Comparison of ENCODE assay signal across 9 cellular contexts in genomic region chr2:45494275-45494977, GRCh38.
DNase-seq lines count a peak whose midpoint lies in the region; ATAC-seq, FAIRE-seq and TF ChIP-seq lines count a peak whose summit lies in the region.
"Had no signal": no experiment of that assay in that cellular context is flagged by ENCODE, and none has a peak within 500 bp of the region (broad histone marks: within the 10 kb centered on the region; RNA-seq: fewer than 3 reads in every experiment).

No MANE protein-coding gene starts in this region.

- no peaks in the 10 kb centered on the region for H3K79me2 ChIP-seq in H1 (ENCODE audit: control insufficient read depth in 1 of 2, insufficient read depth in 2 of 2, low read length in 2 of 2)

- peak; percentile 65 for ATAC-seq in naive thymus-derived CD4-positive, alpha-beta T cell
- ATAC-seq in GM21825 (IDR thresholded peaks at IDR 0.05; ENCODE audit: unreplicated experiment) (no peak), HG02973 (IDR thresholded peaks at IDR 0.05; ENCODE audit: unreplicated experiment) (no peak)

- H3K27me3 Mint-ChIP-seq in naive thymus-derived CD4-positive, alpha-beta T cell = no peaks in the 10 kb centered on the region

- peak in 2 of 3 experiments; percentile 46 to 68; a peak in 2 of 4 replicates for TF ChIP-seq CTCF in H1 (IDR thresholded peaks at IDR 0.05; ENCODE audit: control extremely low read depth in 1 of 3, insufficient read depth in 1 of 3, low read depth in 1 of 3, low read length in 3 of 3)

- TF ChIP-seq POLR2A in H1 (IDR thresholded peaks at IDR 0.05; ENCODE audit: control extremely low read depth in 1 of 2, low read depth in 2 of 2, low read length in 2 of 2) = no peak

- no peak overlapping the region for H2BK15ac ChIP-seq in H1 (ENCODE audit: low read length)

- no peak overlapping the region for H3K18ac ChIP-seq in H1 (ENCODE audit: extremely low read depth, low read length)

- H3K4me3 ChIP-seq in H1 (ENCODE audit: extremely low read depth in 1 of 4, insufficient read depth in 2 of 4, low read depth in 3 of 4, low read length in 4 of 4) = no peak overlapping the region
- H3K4me3 ChIP-seq in naive thymus-derived CD4-positive, alpha-beta T cell (ENCODE audit: low read length) = no peak overlapping the region
- H3K4me3 ChIP-seq: BLaER1 had no signal

- H4K20me1 ChIP-seq in H1 (replicated peaks in 1 of 2; ENCODE audit: control insufficient read depth in 1 of 2, insufficient read depth in 2 of 2, low read length in 2 of 2) = no peaks in the 10 kb centered on the region
- H4K20me1 ChIP-seq: BLaER1 had no signal

- 4% methylated on average over 2 of the region's 2 CpGs; no CpG with 5 or more reads in 1 of the 2 experiments for WGBS in H1 (ENCODE audit: extremely low coverage in 1 of 2, insufficient coverage in 1 of 2, insufficient read length in 1 of 2, insufficient replicate concordance in 2 of 2, low coverage in 1 of 2, low lambda C conversion rate in 2 of 2, missing lambda C conversion rate in 1 of 2), 2 experiments

- DNase-seq in NCI-H524 (lab: John Stamatoyannopoulos, UW) (peak; percentile 7 to 64), NCI-H524 treated with DMSO at 0.1 percent for 48 hours (lab: John Stamatoyannopoulos, UW) (no peak), LHCN-M2 (ENCODE audit: low read depth) (peak; percentile 83), OCI-M1 (lab: John Stamatoyannopoulos, UW) (peak; percentile 63), H1 (ENCODE audit: low read depth in 1 of 2, low spot score in 2 of 2) (no peak)
- peak in 6 of 9 donors; percentile 17 to 46 (median 28) for DNase-seq in naive thymus-derived CD4-positive, alpha-beta T cell

- intact Hi-C loops in naive thymus-derived CD4-positive, alpha-beta T cell (cut with micrococcal nuclease) = loop anchor here (1.0 to 10.0 kb wide), 4 partner anchors 90 to 1450 kb away; no protein-coding TSS in a partner anchor

- no peak overlapping the region for H3K27ac ChIP-seq in H1 (ENCODE audit: low read depth, low read length)
- H3K27ac ChIP-seq in naive thymus-derived CD4-positive, alpha-beta T cell (ENCODE audit: low read depth, low read length) = no peak overlapping the region
- H3K27ac ChIP-seq: BLaER1 had no signal

- no peaks in the 10 kb centered on the region for H3K27me3 ChIP-seq in H1 (replicated peaks in 1 of 4; ENCODE audit: control insufficient read depth in 3 of 4, extremely low read depth in 1 of 4, insufficient read depth in 3 of 4, low read length in 3 of 4)
- H3K27me3 ChIP-seq in naive thymus-derived CD4-positive, alpha-beta T cell (ENCODE audit: control insufficient read depth in 2 of 2, insufficient read depth in 2 of 2, low read length in 2 of 2) = no peaks in the 10 kb centered on the region
- H3K27me3 ChIP-seq: BLaER1 had no signal

- no peak overlapping the region for H2BK12ac ChIP-seq in H1 (ENCODE audit: low read depth, low read length)

- H3K4me2 ChIP-seq in H1 (ENCODE audit: insufficient read depth in 1 of 2, low read depth in 2 of 2, low read length in 2 of 2) = no peak overlapping the region
- H3K4me2 ChIP-seq: BLaER1 had no signal

- TF ChIP-seq EP300 in H1 (IDR thresholded peaks at IDR 0.05; ENCODE audit: borderline replicate concordance in 1 of 2, low read depth in 2 of 2, low read length in 2 of 2) = no peak

- no peak overlapping the region for H4K8ac ChIP-seq in H1 (ENCODE audit: extremely low read depth, insufficient read depth, low read length)

- peaks cover 0 to 3% (median 0%) of the 10 kb centered on the region in 4 experiments; a peak in 2 of 7 replicates for H3K4me1 ChIP-seq in H1 (replicated peaks in 1 of 4; ENCODE audit: control insufficient read depth in 3 of 4, insufficient read depth in 4 of 4, low read length in 3 of 4)
- no peaks in the 10 kb centered on the region for H3K4me1 ChIP-seq in naive thymus-derived CD4-positive, alpha-beta T cell (ENCODE audit: control insufficient read depth in 2 of 2, insufficient read depth in 2 of 2, low read length in 2 of 2)

- H3K14ac ChIP-seq in H1 (ENCODE audit: insufficient read length) = no peak overlapping the region

- no peak overlapping the region for H2AFZ ChIP-seq in H1 (ENCODE audit: low read length)

- no peaks in the 10 kb centered on the region for H3K79me1 ChIP-seq in H1 (ENCODE audit: low read depth, low read length)

- H3K9ac ChIP-seq in H1 (replicated peaks in 1 of 4; ENCODE audit: extremely low read depth in 1 of 4, low read depth in 3 of 4, low read length in 3 of 4) = no peak overlapping the region
- H3K9ac ChIP-seq: BLaER1 had no signal

- no peak overlapping the region for H2AK5ac ChIP-seq in H1 (ENCODE audit: low read depth, low read length)

- no peak overlapping the region for H2BK120ac ChIP-seq in H1 (replicated peaks; ENCODE audit: low read depth, low read length)

- H3K36me3 Mint-ChIP-seq in naive thymus-derived CD4-positive, alpha-beta T cell = peaks cover 0 to 13% (median 0%) of the 10 kb centered on the region in 5 donors

- POLR2A ChIA-PET in H1 (lab: Charles Lee; ENCODE audit: partially characterized antibody) = no interaction called here
- POLR2A ChIA-PET in naive thymus-derived CD4-positive, alpha-beta T cell (lab: Charles Lee) = no interaction called here

- no peak overlapping the region for H4K91ac ChIP-seq in H1 (replicated peaks; ENCODE audit: insufficient read length, low read length)

- peak overlapping the region in 2 of 9 donors; percentile 23 to 33 for H3K27ac Mint-ChIP-seq in naive thymus-derived CD4-positive, alpha-beta T cell

- no peak overlapping the region for H2BK5ac ChIP-seq in H1 (ENCODE audit: low read depth, low read length)

- H3K4me3 Mint-ChIP-seq in naive thymus-derived CD4-positive, alpha-beta T cell = no peak overlapping the region

- H3K23ac ChIP-seq in H1 (ENCODE audit: insufficient read length) = no peak overlapping the region

- no peak overlapping the region for H2BK20ac ChIP-seq in H1 (ENCODE audit: low read length)

- H3K9me3 Mint-ChIP-seq in naive thymus-derived CD4-positive, alpha-beta T cell = no peaks in the 10 kb centered on the region

- H3K4ac ChIP-seq in H1 (replicated peaks; ENCODE audit: insufficient read length, low read depth, low read length) = no peak overlapping the region

- peak; percentile 88 for FAIRE-seq in H1 (lab: Jason Lieb, UNC)

- CTCF ChIA-PET in H1 (lab: Charles Lee; ENCODE audit: partially characterized antibody) = interaction anchor here (0.5 to 4.6 kb wide), 42 partner anchors 9 to 538 kb away, joined by 3 to 62 read pairs (median 4); no protein-coding TSS in a partner anchor
- CTCF ChIA-PET in naive thymus-derived CD4-positive, alpha-beta T cell (lab: Charles Lee) = interaction anchor here (0.7 to 1.7 kb wide), 5 partner anchors 8 to 512 kb away, joined by 3 to 11 read pairs (median 3); no protein-coding TSS in a partner anchor

- no peaks in the 10 kb centered on the region for H3K9me3 ChIP-seq in H1 (ENCODE audit: insufficient read depth in 2 of 2, low read depth in 1 of 2, low read length in 1 of 2)
- no peaks in the 10 kb centered on the region for H3K9me3 ChIP-seq in naive thymus-derived CD4-positive, alpha-beta T cell (ENCODE audit: control insufficient read depth in 2 of 3, low read length in 3 of 3)
- H3K9me3 ChIP-seq: BLaER1 had no signal

- H3K23me2 ChIP-seq in H1 (ENCODE audit: low read depth, low read length) = no peaks in the 10 kb centered on the region

- H3K56ac ChIP-seq in H1 (replicated peaks; ENCODE audit: insufficient read length, low read depth, low read length) = no peak overlapping the region

- peak; percentile 86 to 91 for TF ChIP-seq RAD21 in H1 (IDR thresholded peaks at IDR 0.05 in 1 of 2, conservative IDR thresholded peaks at IDR 0.05 in 1 of 2; ENCODE audit: low read depth in 2 of 2, low read length in 2 of 2)

- no peaks in the 10 kb centered on the region; a peak in 1 of 8 replicates for H3K36me3 ChIP-seq in H1 (ENCODE audit: control insufficient read depth in 2 of 4, insufficient read depth in 4 of 4, low read length in 3 of 4)
- H3K36me3 ChIP-seq in naive thymus-derived CD4-positive, alpha-beta T cell (ENCODE audit: control insufficient read depth in 2 of 3, insufficient read depth in 3 of 3, low read length in 3 of 3) = no peaks in the 10 kb centered on the region
- H3K36me3 ChIP-seq: BLaER1 had no signal

- peaks cover 3 to 17% (median 10%) of the 10 kb centered on the region in 7 donors for H3K4me1 Mint-ChIP-seq in naive thymus-derived CD4-positive, alpha-beta T cell

- peak overlapping the region; percentile 39 for H4K5ac ChIP-seq in H1 (ENCODE audit: insufficient read length, low read depth, low read length)

Comparison
In these comparisons a context has a peak if more than half of its experiments do, and no peak if none do; other contexts are left out.
1. DNase-seq: peak in NCI-H524 (2 of 2), LHCN-M2 (single experiment), OCI-M1 (single experiment) and naive thymus-derived CD4-positive, alpha-beta T cell (6 of 9); none in NCI-H524 treated with DMSO at 0.1 percent for 48 hours (single experiment) and H1 (0 of 2).